ENCODE assay signal across 1 cellular context in genomic region chr4:86967798-86968197, GRCh38.
TF ChIP-seq lines count a peak whose summit lies in the region.

No MANE protein-coding gene starts in this region.

TF ChIP-seq in GM23338, 12 proteins besides CTCF, POLR2A, EP300 and RAD21 (continued from another document):
- no peak for TF ChIP-seq REST (IDR thresholded peaks at IDR 0.05; ENCODE audit: unreplicated experiment)
- TF ChIP-seq EZH2phosphoT487 (IDR thresholded peaks at IDR 0.05; ENCODE audit: unreplicated experiment): no peak
- TF ChIP-seq ZNF331 (CRISPR knock-in tag; IDR thresholded peaks at IDR 0.05; ENCODE audit: low read depth): no peak
- no peak for TF ChIP-seq POLR2AphosphoS5 (IDR thresholded peaks at IDR 0.05; ENCODE audit: low read depth)
- no peak for TF ChIP-seq JUNB (IDR thresholded peaks at IDR 0.05; ENCODE audit: unreplicated experiment)
